ENCODE assay signal across 8 cellular contexts in genomic region chr19:7829561-7830271, GRCh38. TPM values are rescaled to one million over a fixed set of nuclear protein-coding genes. Genes with fewer than 3 reads are reported as not detected.
DNase-seq lines count a peak whose midpoint lies in the region; ATAC-seq and TF ChIP-seq lines count a peak whose summit lies in the region.

Gene EVI5L (plus strand): TSS chr19:7830218. CDS start chr19:7846543, 16,325 bp downstream.

- H3K27me3 Mint-ChIP-seq in activated CD8-positive, alpha-beta T cell treated with anti-CD3 and anti-CD28 coated beads for 36 hours, result peaks cover 3% of the 10 kb centered on the region

- H3K36me3 ChIP-seq in ectodermal cell (ENCODE audit: control insufficient read depth, insufficient read depth, low read length), result no peaks in the 10 kb centered on the region

- peak; percentile 80 for ATAC-seq in GM19455 (IDR thresholded peaks at IDR 0.05; ENCODE audit: unreplicated experiment)
- ATAC-seq in activated CD8-positive, alpha-beta T cell treated with anti-CD3 and anti-CD28 coated beads for 36 hours, result peak; percentile 88

- WGBS in ectodermal cell, 2 experiments, result 0% methylated on average over 45 of the region's 45 CpGs
- WGBS in lower leg skin, 2 donors, result 0% methylated on average over 30 to 34 of the region's 45 CpGs

- peak within 1 kb of the TSS; percentile 61 for H3K4me3 ChIP-seq in ectodermal cell (ENCODE audit: insufficient read depth, low read depth, low read length)
- H3K4me3 ChIP-seq in lower leg skin (ENCODE audit: low read depth, poor library complexity, severe bottlenecking), result peak within 1 kb of the TSS; percentile 33

- H3K9me3 ChIP-seq in ectodermal cell (ENCODE audit: control insufficient read depth, low read length), result no peaks in the 10 kb centered on the region

- intact Hi-C loops in activated CD8-positive, alpha-beta T cell treated with anti-CD3 and anti-CD28 coated beads for 36 hours (cut with micrococcal nuclease), result no loop called here
- intact Hi-C loops in lower leg skin (cut with DNase I; ENCODE audit: low total_unique reads), result no loop called here

- no peak for TF ChIP-seq POLR2A in lower leg skin (IDR thresholded peaks at IDR 0.05)

- H3K27me3 ChIP-seq in ectodermal cell (ENCODE audit: control insufficient read depth, insufficient read depth, low read length, poor library complexity, severe bottlenecking), result peaks cover 29% of the 10 kb centered on the region

- H3K4me1 ChIP-seq in ectodermal cell (ENCODE audit: control insufficient read depth, insufficient read depth, low read length), result no peaks in the 10 kb centered on the region

- no peak within 1 kb of the TSS for H3K27ac ChIP-seq in ectodermal cell (ENCODE audit: insufficient read depth, low read depth, low read length, poor library complexity, severe bottlenecking)

- H3K4me3 Mint-ChIP-seq in activated CD8-positive, alpha-beta T cell treated with anti-CD3 and anti-CD28 coated beads for 36 hours, result peak within 1 kb of the TSS; percentile 82

- DNase-seq in CD1c-positive myeloid dendritic cell (ENCODE audit: extremely low spot score) (peak; percentile 100), HK-2 (ENCODE audit: unreplicated experiment) (peak; percentile 99), NCI-H82 treated with DMSO at 0.1 percent for 48 hours (lab: John Stamatoyannopoulos, UW; ENCODE audit: unreplicated experiment) (peak; percentile 100), lower leg skin (ENCODE audit: low spot score in 2 of 2) (peak; percentile 98 to 100)
- peak; percentile 99 for DNase-seq in activated CD8-positive, alpha-beta T cell treated with anti-CD3 and anti-CD28 coated beads for 36 hours
- DNase-seq in stimulated activated CD4-positive, alpha-beta T cell treated with anti-CD3 and anti-CD28 coated beads, Interleukin-4, amount 100 ng/mL, for 4 hours, result peak; percentile 99 to 100

- CTCF ChIA-PET in activated CD8-positive, alpha-beta T cell treated with anti-CD3 and anti-CD28 coated beads for 36 hours (lab: Charles Lee), result interaction anchor here (1.2 to 2.1 kb wide), 4 partner anchors 24 to 173 kb away, joined by 3 to 5 read pairs (median 4); partner anchors contain the start of gene TRAPPC5

- POLR2A ChIA-PET in activated CD8-positive, alpha-beta T cell treated with anti-CD3 and anti-CD28 coated beads for 36 hours (lab: Charles Lee), result interaction anchor here (1.5 kb wide), 1 partner anchor 32 kb away, joined by 4 read pairs; no protein-coding TSS in a partner anchor

- H3K4me1 Mint-ChIP-seq in activated CD8-positive, alpha-beta T cell treated with anti-CD3 and anti-CD28 coated beads for 36 hours (ENCODE audit: low read depth), result peaks cover 14% of the 10 kb centered on the region

- no peak for TF ChIP-seq CTCF in activated CD8-positive, alpha-beta T cell treated with anti-CD3 and anti-CD28 coated beads for 36 hours (IDR thresholded peaks at IDR 0.05)
- TF ChIP-seq CTCF in lower leg skin (IDR thresholded peaks at IDR 0.05), result peak in 1 of 3 donors; percentile 26

- no peaks in the 10 kb centered on the region for H3K9me3 Mint-ChIP-seq in activated CD8-positive, alpha-beta T cell treated with anti-CD3 and anti-CD28 coated beads for 36 hours

- peak within 1 kb of the TSS; percentile 88 for H3K27ac Mint-ChIP-seq in activated CD8-positive, alpha-beta T cell treated with anti-CD3 and anti-CD28 coated beads for 36 hours

- H3K36me3 Mint-ChIP-seq in activated CD8-positive, alpha-beta T cell treated with anti-CD3 and anti-CD28 coated beads for 36 hours (ENCODE audit: low read depth), result no peaks in the 10 kb centered on the region

RNA-seq across cellular contexts. Expression of gene EVI5L, which starts in this region (rescaled TPM):
- 1 to 10 TPM; 3.4 to 3.9 TPM for total RNA-seq in activated CD8-positive, alpha-beta T cell treated with anti-CD3 and anti-CD28 coated beads for 36 hours
- polyA plus RNA-seq in ectodermal cell (2013, experiment 1 of 4), result 13.6 TPM
- polyA plus RNA-seq in ectodermal cell (2013, experiment 2 of 4), result 15.8 TPM
- 11.1 TPM for polyA plus RNA-seq in ectodermal cell (2013, experiment 3 of 4)
- 11.9 TPM for polyA plus RNA-seq in ectodermal cell (2013, experiment 4 of 4)
- 10 to 100 TPM; 16.2 to 23.3 (median 20.0) TPM for total RNA-seq in lower leg skin
